In the genomic region with DNA sequence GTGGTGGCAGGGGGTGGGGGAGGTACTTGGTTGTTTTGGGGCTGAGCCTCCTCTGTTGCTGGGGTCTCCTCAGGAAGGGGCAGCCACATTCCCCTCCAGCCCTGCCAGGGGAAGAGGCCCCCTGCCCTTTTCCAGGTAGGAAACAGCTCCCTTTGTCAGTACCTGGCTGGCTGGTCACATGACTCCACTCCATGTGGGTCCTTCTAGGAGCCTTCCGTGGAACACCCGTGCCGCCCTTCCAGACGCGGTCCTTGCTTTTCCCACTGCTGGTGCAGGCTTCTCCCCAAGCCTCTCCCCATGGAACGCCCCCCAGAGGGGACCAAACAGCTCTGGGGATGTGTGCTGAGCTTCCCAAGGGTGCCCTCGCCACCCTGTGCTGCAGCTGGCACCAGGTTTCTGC, we compare ENCODE assay signal across 21 cellular contexts. TPM values are rescaled to one million over a fixed set of nuclear protein-coding genes. Genes with fewer than 3 reads are reported as not detected.
DNase-seq lines count a peak whose midpoint lies in the region; ATAC-seq and TF ChIP-seq lines count a peak whose summit lies in the region.
"Had no signal": no experiment of that assay in that cellular context is flagged by ENCODE, and none has a peak within 500 bp of the region (broad histone marks: within the 10 kb centered on the region; RNA-seq: fewer than 3 reads in every experiment).

No MANE protein-coding gene starts in this region.

- H3K9ac ChIP-seq in neuronal stem cell (ENCODE audit: low read depth, low read length, poor library complexity), result no peak overlapping the region

- H3K9me3 Mint-ChIP-seq in natural killer cell treated with Interleukin-12 subunit alpha and Interleukin-12 subunit beta and Interleukin-15 and Interleukin-18, amount 100 ng/mL, for 72 hours, result no peaks in the 10 kb centered on the region
- H3K9me3 Mint-ChIP-seq in natural killer cell, result no peaks in the 10 kb centered on the region
- H3K9me3 Mint-ChIP-seq in WTC11, result no peaks in the 10 kb centered on the region
- H3K9me3 Mint-ChIP-seq: CD8-positive, alpha-beta T cell had no signal

- no peak overlapping the region for H3K4me3 ChIP-seq in neuronal stem cell (ENCODE audit: low read length in 2 of 2)
- H3K4me3 ChIP-seq: GM12878, MG63, SJSA1 had no signal

- no peak overlapping the region for H3K14ac ChIP-seq in neuronal stem cell (ENCODE audit: low read length)

- POLR2A ChIA-PET in WTC11 (lab: Charles Lee), result no interaction called here

- peak overlapping the region; percentile 25 for H3K23ac ChIP-seq in neuronal stem cell (ENCODE audit: low read depth, low read length, poor library complexity)

- H2BK120ac ChIP-seq in neuronal stem cell (ENCODE audit: low read depth, low read length), result no peak overlapping the region

- no peaks in the 10 kb centered on the region for H3K4me1 ChIP-seq in neuronal stem cell (ENCODE audit: control insufficient read depth in 2 of 2, insufficient read depth in 1 of 2, low read depth in 1 of 2, low read length in 2 of 2)
- H3K4me1 ChIP-seq: SJSA1 had no signal

- H2AFZ ChIP-seq in neuronal stem cell (ENCODE audit: low read length), result no peak overlapping the region

- no peak overlapping the region for H3K4ac ChIP-seq in neuronal stem cell (ENCODE audit: low read length)

- peaks cover 0 to 23% (median 2%) of the 10 kb centered on the region in 3 experiments for H3K27me3 ChIP-seq in neuronal stem cell (ENCODE audit: control insufficient read depth in 3 of 3, insufficient read depth in 3 of 3, low read depth in 1 of 3, low read length in 3 of 3)

- WGBS in neuronal stem cell (ENCODE audit: extremely low coverage in 2 of 2, insufficient read length in 2 of 2, insufficient replicate concordance in 1 of 2), 2 donors, result no CpG with 5 or more reads among the region's 7 CpGs

- ATAC-seq in natural killer cell treated with Interleukin-12 subunit alpha and Interleukin-12 subunit beta and Interleukin-15 and Interleukin-18, amount 100 ng/mL, for 72 hours, result no peak
- no peak for ATAC-seq in natural killer cell
- no peak for ATAC-seq in WTC11
- ATAC-seq in GM19324 (IDR thresholded peaks at IDR 0.05; ENCODE audit: low FRiP score, unreplicated experiment), result no peak
- no peak for ATAC-seq in GM19397 (IDR thresholded peaks at IDR 0.05; ENCODE audit: unreplicated experiment)
- ATAC-seq: CD8-positive, alpha-beta T cell; GM12878; Panc1 had no signal

- H3K9me3 ChIP-seq in neuronal stem cell (replicated peaks in 1 of 2; ENCODE audit: control insufficient read depth in 2 of 2, insufficient read depth in 1 of 2, low read depth in 1 of 2, low read length in 2 of 2), result no peaks in the 10 kb centered on the region
- H3K9me3 ChIP-seq: MG63, SJSA1 had no signal

- CTCF ChIA-PET in WTC11 (lab: Charles Lee), result interaction anchor here (0.7 to 3.8 kb wide), 12 partner anchors 10 to 242 kb away, joined by 3 to 58 read pairs (median 4); a partner anchor contains a TSS

- H3K79me1 ChIP-seq in neuronal stem cell (ENCODE audit: low read depth, low read length), result peaks cover 2% of the 10 kb centered on the region

- H3K27ac ChIP-seq in neuronal stem cell (replicated peaks; ENCODE audit: low read length), result no peak overlapping the region
- H3K27ac ChIP-seq: SJSA1 had no signal

- intact Hi-C loops in natural killer cell (cut with micrococcal nuclease), result no loop called here

- H3K4me3 Mint-ChIP-seq in natural killer cell treated with Interleukin-12 subunit alpha and Interleukin-12 subunit beta and Interleukin-15 and Interleukin-18, amount 100 ng/mL, for 72 hours, result no peak overlapping the region
- no peak overlapping the region for H3K4me3 Mint-ChIP-seq in natural killer cell
- H3K4me3 Mint-ChIP-seq in WTC11, result no peak overlapping the region
- H3K4me3 Mint-ChIP-seq: CD8-positive, alpha-beta T cell had no signal

- H3K27me3 Mint-ChIP-seq in natural killer cell treated with Interleukin-12 subunit alpha and Interleukin-12 subunit beta and Interleukin-15 and Interleukin-18, amount 100 ng/mL, for 72 hours, result peaks cover 15 to 19% of the 10 kb centered on the region in 2 donors
- H3K27me3 Mint-ChIP-seq in natural killer cell (ENCODE audit: low read depth in 2 of 2) (peaks cover 15 to 18% of the 10 kb centered on the region in 2 donors), WTC11 (ENCODE audit: low read depth) (peaks cover 18% of the 10 kb centered on the region)

- peak; percentile 44 for DNase-seq in natural killer cell treated with Interleukin-12 subunit alpha and Interleukin-12 subunit beta and Interleukin-15 and Interleukin-18, amount 100 ng/mL, for 72 hours (ENCODE audit: low spot score)
- DNase-seq in natural killer cell, result no peak
- DNase-seq in WTC11 (ENCODE audit: low spot score), result no peak
- no peak for DNase-seq in neuronal stem cell (ENCODE audit: low spot score)
- no peak for DNase-seq in ureter (ENCODE audit: low spot score)
- DNase-seq: CD8-positive, alpha-beta T cell; DND-41; MG63; NCI-H1436; NCI-H187 treated with DMSO at 0.1 percent for 48 hours; NCI-H524 treated with DMSO at 0.1 percent for 48 hours; NCI-H82 had no signal

- no peak overlapping the region for H4K8ac ChIP-seq in neuronal stem cell (ENCODE audit: low read depth, low read length)

- no peaks in the 10 kb centered on the region for H3K36me3 Mint-ChIP-seq in natural killer cell treated with Interleukin-12 subunit alpha and Interleukin-12 subunit beta and Interleukin-15 and Interleukin-18, amount 100 ng/mL, for 72 hours
- H3K36me3 Mint-ChIP-seq in natural killer cell, result no peaks in the 10 kb centered on the region
- H3K36me3 Mint-ChIP-seq in WTC11, result no peaks in the 10 kb centered on the region
- H3K36me3 Mint-ChIP-seq: CD8-positive, alpha-beta T cell had no signal

- no peak overlapping the region for H3K27ac Mint-ChIP-seq in natural killer cell treated with Interleukin-12 subunit alpha and Interleukin-12 subunit beta and Interleukin-15 and Interleukin-18, amount 100 ng/mL, for 72 hours
- H3K27ac Mint-ChIP-seq in natural killer cell (no peak overlapping the region), WTC11 (no peak overlapping the region)
- H3K27ac Mint-ChIP-seq: CD8-positive, alpha-beta T cell had no signal

- no peak overlapping the region for H2BK15ac ChIP-seq in neuronal stem cell (ENCODE audit: low read length)

- H2AK5ac ChIP-seq in neuronal stem cell (ENCODE audit: low read depth, low read length), result no peak overlapping the region

- H4K91ac ChIP-seq in neuronal stem cell (ENCODE audit: low read depth, low read length, poor library complexity), result peak overlapping the region; percentile 4

- peaks cover 0 to 4% of the 10 kb centered on the region in 2 donors for H3K4me1 Mint-ChIP-seq in natural killer cell treated with Interleukin-12 subunit alpha and Interleukin-12 subunit beta and Interleukin-15 and Interleukin-18, amount 100 ng/mL, for 72 hours (ENCODE audit: low read depth in 2 of 2)
- H3K4me1 Mint-ChIP-seq in natural killer cell (peaks cover 5 to 7% of the 10 kb centered on the region in 2 donors), WTC11 (no peaks in the 10 kb centered on the region)

- no peak overlapping the region for H2BK12ac ChIP-seq in neuronal stem cell (ENCODE audit: low read length)

- peaks cover 0 to 8% of the 10 kb centered on the region in 2 donors for H3K36me3 ChIP-seq in neuronal stem cell (replicated peaks in 1 of 2; ENCODE audit: control insufficient read depth in 2 of 2, insufficient read depth in 2 of 2, low read length in 2 of 2)
- H3K36me3 ChIP-seq: MG63, SJSA1 had no signal

- no peak overlapping the region for H3K4me2 ChIP-seq in neuronal stem cell (ENCODE audit: insufficient read depth, low read length, poor library complexity, severe bottlenecking)

- TF ChIP-seq CTCF in natural killer cell (IDR thresholded peaks at IDR 0.05) (no peak), WTC11 (IDR thresholded peaks at IDR 0.05) (no peak)

- H2BK5ac ChIP-seq in neuronal stem cell (ENCODE audit: low read length), result no peak overlapping the region

- H3K18ac ChIP-seq in neuronal stem cell (ENCODE audit: low read length), result no peak overlapping the region

TF ChIP-seq in WTC11, 78 proteins besides CTCF, POLR2A, EP300 and RAD21 (continues in another document):
- TF ChIP-seq, protein P1, sequence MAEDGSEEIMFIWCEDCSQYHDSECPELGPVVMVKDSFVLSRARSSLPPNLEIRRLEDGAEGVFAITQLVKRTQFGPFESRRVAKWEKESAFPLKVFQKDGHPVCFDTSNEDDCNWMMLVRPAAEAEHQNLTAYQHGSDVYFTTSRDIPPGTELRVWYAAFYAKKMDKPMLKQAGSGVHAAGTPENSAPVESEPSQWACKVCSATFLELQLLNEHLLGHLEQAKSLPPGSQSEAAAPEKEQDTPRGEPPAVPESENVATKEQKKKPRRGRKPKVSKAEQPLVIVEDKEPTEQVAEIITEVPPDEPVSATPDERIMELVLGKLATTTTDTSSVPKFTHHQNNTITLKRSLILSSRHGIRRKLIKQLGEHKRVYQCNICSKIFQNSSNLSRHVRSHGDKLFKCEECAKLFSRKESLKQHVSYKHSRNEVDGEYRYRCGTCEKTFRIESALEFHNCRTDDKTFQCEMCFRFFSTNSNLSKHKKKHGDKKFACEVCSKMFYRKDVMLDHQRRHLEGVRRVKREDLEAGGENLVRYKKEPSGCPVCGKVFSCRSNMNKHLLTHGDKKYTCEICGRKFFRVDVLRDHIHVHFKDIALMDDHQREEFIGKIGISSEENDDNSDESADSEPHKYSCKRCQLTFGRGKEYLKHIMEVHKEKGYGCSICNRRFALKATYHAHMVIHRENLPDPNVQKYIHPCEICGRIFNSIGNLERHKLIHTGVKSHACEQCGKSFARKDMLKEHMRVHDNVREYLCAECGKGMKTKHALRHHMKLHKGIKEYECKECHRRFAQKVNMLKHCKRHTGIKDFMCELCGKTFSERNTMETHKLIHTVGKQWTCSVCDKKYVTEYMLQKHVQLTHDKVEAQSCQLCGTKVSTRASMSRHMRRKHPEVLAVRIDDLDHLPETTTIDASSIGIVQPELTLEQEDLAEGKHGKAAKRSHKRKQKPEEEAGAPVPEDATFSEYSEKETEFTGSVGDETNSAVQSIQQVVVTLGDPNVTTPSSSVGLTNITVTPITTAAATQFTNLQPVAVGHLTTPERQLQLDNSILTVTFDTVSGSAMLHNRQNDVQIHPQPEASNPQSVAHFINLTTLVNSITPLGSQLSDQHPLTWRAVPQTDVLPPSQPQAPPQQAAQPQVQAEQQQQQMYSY (CRISPR knock-in tag; IDR thresholded peaks at IDR 0.05), result no peak

RNA-seq across cellular contexts. Expression of a gene that starts 19.9 kb away (rescaled TPM):
- total RNA-seq in natural killer cell treated with Interleukin-12 subunit alpha and Interleukin-12 subunit beta and Interleukin-15 and Interleukin-18, amount 100 ng/mL, for 72 hours, result 10 to 100 TPM; 23.3 to 37.8 TPM
- total RNA-seq in natural killer cell (10 to 100 TPM; 16.5 to 30.1 (median 27.1) TPM), WTC11 (2021) (47.9 to 56.3 TPM (median 53.8 TPM) in 3 replicates), ureter (41.2 TPM)
- 57.3 TPM for polyA plus RNA-seq in neuronal stem cell (2013, experiment 1 of 2)
- 56.3 TPM for polyA plus RNA-seq in neuronal stem cell (2013, experiment 2 of 2)

RNA-seq across cellular contexts. Expression of a gene that starts 52.5 kb away (rescaled TPM):
- total RNA-seq in natural killer cell treated with Interleukin-12 subunit alpha and Interleukin-12 subunit beta and Interleukin-15 and Interleukin-18, amount 100 ng/mL, for 72 hours, result not detected
- total RNA-seq in natural killer cell (not detected), WTC11 (2021) (not detected in 3 replicates), ureter (not detected)
- not detected for polyA plus RNA-seq in neuronal stem cell (2013, experiment 1 of 2)
- not detected for polyA plus RNA-seq in neuronal stem cell (2013, experiment 2 of 2)
- total RNA-seq: A673; CD8-positive, alpha-beta T cell; GM12878; H4; LHCN-M2; SJSA1 had no signal
- polyA plus RNA-seq: BJ, GM12878 had no signal
